17 cellular contexts compared by ENCODE assay signal in the genomic region with DNA sequence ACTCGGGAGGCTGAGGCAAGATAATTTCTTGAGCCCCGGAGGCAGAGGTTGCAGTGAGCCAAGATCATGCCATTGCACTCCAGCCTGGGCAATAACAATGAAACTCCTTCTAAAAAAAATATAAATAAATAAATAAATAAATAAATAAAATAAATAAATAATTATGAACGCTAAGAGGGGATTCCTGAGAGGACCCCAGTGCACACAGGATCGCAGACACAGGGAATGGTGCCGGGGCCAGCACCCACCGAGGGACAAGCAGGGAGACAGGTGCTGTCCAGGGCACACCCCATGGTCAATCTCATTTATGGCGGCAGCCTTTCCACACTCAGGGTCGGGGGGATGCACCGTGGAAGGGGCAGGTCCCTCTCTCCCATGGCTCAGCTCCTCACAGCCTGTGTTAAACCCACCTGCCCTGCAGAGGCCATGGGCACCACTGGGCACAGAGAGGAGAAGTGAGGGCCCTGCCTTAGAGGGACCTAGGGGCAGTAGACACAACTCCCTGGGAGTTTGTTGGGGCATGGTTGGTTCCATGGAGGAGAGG. TPM values are rescaled to one million over a fixed set of nuclear protein-coding genes. Genes with fewer than 3 reads are reported as not detected.
"Had no signal": no experiment of that assay in that cellular context is flagged by ENCODE, and none has a peak within 500 bp of the region (broad histone marks: within the 10 kb centered on the region; RNA-seq: fewer than 3 reads in every experiment).

No MANE protein-coding gene starts in this region.

- H3K27ac Mint-ChIP-seq: activated CD4-positive, alpha-beta T cell treated with anti-CD3 and anti-CD28 coated beads for 36 hours; activated CD8-positive, alpha-beta memory T cell treated with anti-CD3 and anti-CD28 coated beads, Interleukin-2, amount 10 ng/mL, durations not matched to agents 7 days and 5 days; activated CD8-positive, alpha-beta T cell treated with anti-CD3 and anti-CD28 coated beads, Interleukin-2, amount 10 ng/mL, durations not matched to agents 7 days and 5 days; activated naive CD8-positive, alpha-beta T cell treated with anti-CD3 and anti-CD28 coated beads, Interleukin-2, amount 50 U/mL, for 24 hours; activated T-cell treated with anti-CD3 and anti-CD28 coated beads, Interleukin-2, amount 50 U/mL, for 72 hours; nephron; stimulated activated naive B cell treated with anti-CD40 and anti-IgM and Interleukin-4, amounts not matched to agents 10 μg/mL and 1 μg/mL and 100 μg/mL, for 72 hours; WTC11 had no signal

- H3K9me3 Mint-ChIP-seq: activated naive CD8-positive, alpha-beta T cell treated with anti-CD3 and anti-CD28 coated beads, Interleukin-2, amount 50 U/mL, for 24 hours; activated T-cell treated with anti-CD3 and anti-CD28 coated beads, Interleukin-2, amount 50 U/mL, for 72 hours; nephron; stimulated activated naive B cell treated with anti-CD40 and anti-IgM and Interleukin-4, amounts not matched to agents 10 μg/mL and 1 μg/mL and 100 μg/mL, for 72 hours; WTC11 had no signal

- H3K36me3 ChIP-seq: breast epithelium, left ventricle myocardium inferior, ovary, prostate gland, tibial nerve had no signal

- DNase-seq: activated gamma-delta T cell had no signal

- H3K27ac ChIP-seq: breast epithelium, epithelial cell of prostate, left ventricle myocardium inferior, ovary, prostate gland, tibial nerve had no signal

- H3K9me3 ChIP-seq: breast epithelium, left ventricle myocardium inferior, ovary, prostate gland, tibial nerve had no signal

- H3K4me3 Mint-ChIP-seq: activated CD4-positive, alpha-beta T cell treated with anti-CD3 and anti-CD28 coated beads for 36 hours; activated CD8-positive, alpha-beta memory T cell treated with anti-CD3 and anti-CD28 coated beads, Interleukin-2, amount 10 ng/mL, durations not matched to agents 7 days and 5 days; activated CD8-positive, alpha-beta T cell treated with anti-CD3 and anti-CD28 coated beads, Interleukin-2, amount 10 ng/mL, durations not matched to agents 7 days and 5 days; activated naive CD8-positive, alpha-beta T cell treated with anti-CD3 and anti-CD28 coated beads, Interleukin-2, amount 50 U/mL, for 24 hours; activated T-cell treated with anti-CD3 and anti-CD28 coated beads, Interleukin-2, amount 50 U/mL, for 72 hours; nephron; stimulated activated naive B cell treated with anti-CD40 and anti-IgM and Interleukin-4, amounts not matched to agents 10 μg/mL and 1 μg/mL and 100 μg/mL, for 72 hours; WTC11 had no signal

- H3K4me3 ChIP-seq: breast epithelium, left ventricle myocardium inferior, lung, ovary, prostate gland, tibial nerve had no signal

- H3K36me3 Mint-ChIP-seq: activated CD8-positive, alpha-beta memory T cell treated with anti-CD3 and anti-CD28 coated beads, Interleukin-2, amount 10 ng/mL, durations not matched to agents 7 days and 5 days; stimulated activated naive B cell treated with anti-CD40 and anti-IgM and Interleukin-4, amounts not matched to agents 10 μg/mL and 1 μg/mL and 100 μg/mL, for 72 hours; WTC11 had no signal

- H3K4me1 ChIP-seq: breast epithelium, prostate gland had no signal

- H3K27me3 ChIP-seq: ovary had no signal

- H3K4me1 Mint-ChIP-seq: activated CD4-positive, alpha-beta T cell treated with anti-CD3 and anti-CD28 coated beads for 36 hours; nephron had no signal

RNA-seq across cellular contexts. Expression of gene RAMP3, which starts 2.2 kb away (rescaled TPM):
- total RNA-seq: activated CD4-positive, alpha-beta T cell treated with anti-CD3 and anti-CD28 coated beads for 36 hours; activated CD8-positive, alpha-beta memory T cell treated with anti-CD3 and anti-CD28 coated beads, Interleukin-2, amount 10 ng/mL, durations not matched to agents 7 days and 5 days; activated CD8-positive, alpha-beta T cell treated with anti-CD3 and anti-CD28 coated beads, Interleukin-2, amount 10 ng/mL, durations not matched to agents 7 days and 5 days; T-helper 1 cell treated with Interleukin-12 subunit alpha and Interleukin-12 subunit beta and Interleukin-4 antibody, amounts not matched to agents 30 ng/mL and 1 ng/mL, for 36 hours had no signal
